ENCODE assay signal across 1 cellular context in the genomic region with DNA sequence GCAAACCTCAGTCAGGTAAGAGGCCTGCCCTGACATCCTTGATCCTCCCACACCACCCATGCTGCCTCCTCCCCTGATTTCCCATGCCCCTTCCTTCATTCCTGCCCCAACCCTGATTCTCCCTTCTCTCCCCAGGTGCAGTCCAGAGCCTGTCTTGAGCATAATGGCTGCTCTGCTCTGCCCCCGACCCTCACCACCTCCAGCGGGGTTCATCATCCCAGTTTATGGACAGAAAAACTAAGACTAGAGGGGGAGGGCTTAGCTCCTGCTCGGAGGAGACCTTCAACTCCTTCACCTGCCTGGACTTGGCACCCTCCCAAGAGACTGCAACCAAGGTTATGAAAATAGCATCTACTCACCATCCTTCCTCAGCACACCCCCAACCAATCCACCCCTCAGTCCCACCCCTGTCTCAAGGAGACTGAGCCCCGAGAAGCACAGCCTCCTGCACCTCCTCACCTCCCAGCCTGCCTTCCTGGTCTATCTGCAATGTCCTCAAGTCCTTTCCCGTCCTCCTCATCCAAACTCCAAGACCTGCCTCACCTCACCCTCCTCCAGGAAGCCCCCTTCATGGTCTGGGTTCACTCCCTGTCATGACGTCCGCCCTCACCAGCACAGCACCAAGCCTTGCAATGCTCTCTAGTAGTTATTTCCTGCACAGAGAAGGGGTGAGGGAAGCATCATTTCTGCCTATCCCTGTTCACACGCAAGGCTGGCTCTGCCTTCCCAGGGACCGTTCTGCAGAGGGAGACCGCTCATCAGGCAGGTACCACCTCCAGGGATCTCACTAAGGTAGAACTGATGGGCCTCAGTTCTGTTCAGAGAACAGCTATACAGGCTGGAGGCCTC.
TF ChIP-seq lines count a peak whose summit lies in the region.

No MANE protein-coding gene starts in this region.

TF ChIP-seq in HepG2, 621 proteins besides CTCF, POLR2A, EP300 and RAD21:
- no peak for TF ChIP-seq HOXA9 (CRISPR knock-in tag; IDR thresholded peaks at IDR 0.05; ENCODE audit: borderline replicate concordance)
- no peak for TF ChIP-seq ZNF274 (CRISPR knock-in tag; IDR thresholded peaks at IDR 0.05)
- TF ChIP-seq AGO1 (IDR thresholded peaks at IDR 0.05; ENCODE audit: low read depth, low read length, poor library complexity, severe bottlenecking), result no peak
- TF ChIP-seq ZNF317 (CRISPR knock-in tag; IDR thresholded peaks at IDR 0.05), result no peak
- no peak for TF ChIP-seq NFE2L2 (IDR thresholded peaks at IDR 0.05; ENCODE audit: low read length)
- no peak for TF ChIP-seq YEATS4 (CRISPR knock-in tag; IDR thresholded peaks at IDR 0.05; ENCODE audit: borderline replicate concordance)
- TF ChIP-seq REPIN1 (CRISPR knock-in tag; IDR thresholded peaks at IDR 0.05; ENCODE audit: borderline replicate concordance, low read depth), result no peak
- TF ChIP-seq SMARCC2 (IDR thresholded peaks at IDR 0.05), result no peak
- TF ChIP-seq TOPORS (CRISPR knock-in tag; IDR thresholded peaks at IDR 0.05), result no peak
